Comparison of ENCODE assay signal across 2 cellular contexts in the genomic region with DNA sequence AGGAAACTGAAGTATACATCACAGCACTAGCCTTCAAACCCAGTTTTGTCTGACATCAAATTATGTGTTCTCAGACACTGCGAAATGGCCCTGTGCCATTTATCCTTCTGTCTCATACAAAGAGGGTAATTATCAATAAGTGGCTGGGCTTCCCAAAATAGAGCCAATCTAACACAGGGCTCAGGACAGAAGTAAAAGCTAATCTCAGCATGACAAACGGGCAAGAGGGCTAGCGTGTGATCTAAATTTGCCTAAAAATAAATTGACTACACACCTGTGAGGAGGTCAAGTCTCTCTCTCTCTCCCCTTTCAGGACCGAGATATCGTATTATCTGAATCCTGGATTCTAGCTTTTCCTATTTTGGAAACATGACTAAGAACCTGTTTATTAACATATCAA.
TF ChIP-seq lines count a peak whose summit lies in the region.

No MANE protein-coding gene starts in this region.

TF ChIP-seq in IMR-90, 13 proteins besides CTCF, POLR2A, EP300 and RAD21 (continued from another document):
- TF ChIP-seq, protein P1, sequence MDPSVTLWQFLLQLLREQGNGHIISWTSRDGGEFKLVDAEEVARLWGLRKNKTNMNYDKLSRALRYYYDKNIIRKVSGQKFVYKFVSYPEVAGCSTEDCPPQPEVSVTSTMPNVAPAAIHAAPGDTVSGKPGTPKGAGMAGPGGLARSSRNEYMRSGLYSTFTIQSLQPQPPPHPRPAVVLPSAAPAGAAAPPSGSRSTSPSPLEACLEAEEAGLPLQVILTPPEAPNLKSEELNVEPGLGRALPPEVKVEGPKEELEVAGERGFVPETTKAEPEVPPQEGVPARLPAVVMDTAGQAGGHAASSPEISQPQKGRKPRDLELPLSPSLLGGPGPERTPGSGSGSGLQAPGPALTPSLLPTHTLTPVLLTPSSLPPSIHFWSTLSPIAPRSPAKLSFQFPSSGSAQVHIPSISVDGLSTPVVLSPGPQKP (IDR thresholded peaks at IDR 0.05; ENCODE audit: borderline replicate concordance, low read depth, low read length), result no peak
- TF ChIP-seq, protein P2, sequence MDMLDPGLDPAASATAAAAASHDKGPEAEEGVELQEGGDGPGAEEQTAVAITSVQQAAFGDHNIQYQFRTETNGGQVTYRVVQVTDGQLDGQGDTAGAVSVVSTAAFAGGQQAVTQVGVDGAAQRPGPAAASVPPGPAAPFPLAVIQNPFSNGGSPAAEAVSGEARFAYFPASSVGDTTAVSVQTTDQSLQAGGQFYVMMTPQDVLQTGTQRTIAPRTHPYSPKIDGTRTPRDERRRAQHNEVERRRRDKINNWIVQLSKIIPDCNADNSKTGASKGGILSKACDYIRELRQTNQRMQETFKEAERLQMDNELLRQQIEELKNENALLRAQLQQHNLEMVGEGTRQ (IDR thresholded peaks at IDR 0.05; ENCODE audit: low read depth, low read length), result no peak
- TF ChIP-seq SMC3 (IDR thresholded peaks at IDR 0.05; ENCODE audit: low read depth, low read length) (no peak), FOS (IDR thresholded peaks at IDR 0.05; ENCODE audit: low read depth, low read length) (no peak), MAZ (IDR thresholded peaks at IDR 0.05; ENCODE audit: borderline replicate concordance, low read depth, low read length) (no peak)

TF ChIP-seq in SK-N-SH, 30 proteins besides CTCF, POLR2A, EP300 and RAD21 (continued from another document):
- no peak for TF ChIP-seq POLR2AphosphoS5 (IDR thresholded peaks at IDR 0.05; ENCODE audit: low read depth, low read length)
